Comparison of ENCODE assay signal across 1 cellular context in genomic region chr2:187566712-187567111, GRCh38.
TF ChIP-seq lines count a peak whose summit lies in the region.

No MANE protein-coding gene starts in this region.

TF ChIP-seq in A549, 52 proteins besides CTCF, POLR2A, EP300 and RAD21 (continued from another document):
- TF ChIP-seq REST (IDR thresholded peaks at IDR 0.05) (no peak), CHD4 (IDR thresholded peaks at IDR 0.05; ENCODE audit: borderline replicate concordance) (no peak), USF2 (IDR thresholded peaks at IDR 0.05) (no peak), KDM5A (IDR thresholded peaks at IDR 0.05) (no peak), ZFP36 (IDR thresholded peaks at IDR 0.05; ENCODE audit: borderline replicate concordance, partially characterized antibody) (no peak), HMGXB4 (CRISPR knock-in tag; IDR thresholded peaks at IDR 0.05; ENCODE audit: borderline replicate concordance) (no peak), MAX (IDR thresholded peaks at IDR 0.05) (no peak)
TF ChIP-seq in A549: peak in this region for 0.
